ENCODE assay signal across 1 cellular context in the genomic region with DNA sequence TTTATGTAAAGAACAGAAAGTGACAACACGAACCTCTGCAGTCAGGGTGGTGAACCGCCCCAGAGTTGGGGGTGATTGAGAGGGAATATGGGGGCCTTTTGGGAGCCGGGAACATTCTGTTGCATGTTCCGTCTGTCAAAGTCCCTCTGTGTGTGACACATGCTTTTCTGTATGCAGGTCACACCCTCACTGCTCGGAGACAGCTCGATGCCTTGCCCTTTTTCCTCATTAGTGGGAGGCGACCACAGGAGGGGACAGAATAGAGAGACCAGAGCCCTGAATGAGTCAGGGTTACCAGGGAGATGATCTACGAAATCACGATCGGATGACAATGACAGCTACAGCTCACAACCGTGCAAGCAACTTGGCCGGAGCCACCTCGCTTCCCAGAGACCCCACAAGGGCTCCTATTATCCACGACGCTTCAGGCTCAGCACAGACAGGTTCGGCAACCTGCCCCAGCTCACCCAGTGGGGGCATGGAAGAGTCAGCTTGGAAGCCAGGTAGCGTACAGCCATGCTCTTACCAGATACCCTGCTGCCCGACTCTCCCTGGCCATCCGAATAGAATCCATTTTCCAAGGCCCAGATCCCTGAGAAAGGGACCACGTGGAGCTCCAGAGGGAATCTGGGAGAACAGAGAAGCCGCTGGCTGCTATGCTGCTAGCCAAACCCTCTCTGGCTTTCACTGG.
TF ChIP-seq lines count a peak whose summit lies in the region.

No MANE protein-coding gene starts in this region.

TF ChIP-seq in H1, 55 proteins besides CTCF, POLR2A, EP300 and RAD21:
- TF ChIP-seq KDM4A (IDR thresholded peaks at IDR 0.05; ENCODE audit: low read depth, low read length, severe bottlenecking) (no peak), RXRA (IDR thresholded peaks at IDR 0.05; ENCODE audit: insufficient read depth, low read depth, low read length) (no peak), GTF2F1 (IDR thresholded peaks at IDR 0.05; ENCODE audit: borderline replicate concordance, low read depth, low read length) (no peak), RNF2 (IDR thresholded peaks at IDR 0.05; ENCODE audit: borderline replicate concordance, low read depth, low read length, missing control alignments, poor library complexity, severe bottlenecking) (no peak), NANOG (IDR thresholded peaks at IDR 0.05; ENCODE audit: insufficient read depth, low read depth, low read length, poor library complexity, severe bottlenecking) (no peak), ASH2L (IDR thresholded peaks at IDR 0.05; ENCODE audit: low read length) (no peak), SP4 (IDR thresholded peaks at IDR 0.05; ENCODE audit: low read length) (no peak), SIN3A (conservative IDR thresholded peaks at IDR 0.05 in 1 of 2, IDR thresholded peaks at IDR 0.05 in 1 of 2; ENCODE audit: low read depth in 1 of 2, low read length in 2 of 2) (0 out of 4 replicates have a peak, but pooled peaks of 1 of the 2 experiments have one; percentile 16), BRCA1 (IDR thresholded peaks at IDR 0.05; ENCODE audit: low read depth, low read length) (no peak), TEAD4 (IDR thresholded peaks at IDR 0.05; ENCODE audit: low read depth, low read length) (no peak), SIX5 (IDR thresholded peaks at IDR 0.05; ENCODE audit: low read depth, low read length) (no peak), JUND (IDR thresholded peaks at IDR 0.05; ENCODE audit: low read length) (no peak), PHF8 (conservative IDR thresholded peaks at IDR 0.05; ENCODE audit: low read depth, low read length) (no peak)
- TF ChIP-seq, protein P1, sequence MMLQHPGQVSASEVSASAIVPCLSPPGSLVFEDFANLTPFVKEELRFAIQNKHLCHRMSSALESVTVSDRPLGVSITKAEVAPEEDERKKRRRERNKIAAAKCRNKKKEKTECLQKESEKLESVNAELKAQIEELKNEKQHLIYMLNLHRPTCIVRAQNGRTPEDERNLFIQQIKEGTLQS (IDR thresholded peaks at IDR 0.05; ENCODE audit: insufficient read depth, low read depth, low read length): no peak
- TF ChIP-seq, protein P2, sequence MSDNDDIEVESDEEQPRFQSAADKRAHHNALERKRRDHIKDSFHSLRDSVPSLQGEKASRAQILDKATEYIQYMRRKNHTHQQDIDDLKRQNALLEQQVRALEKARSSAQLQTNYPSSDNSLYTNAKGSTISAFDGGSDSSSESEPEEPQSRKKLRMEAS (IDR thresholded peaks at IDR 0.05): peak; percentile 40; the same call in 1 of the 2 replicates
TF ChIP-seq in H1: peak in this region for 2.
